21 cellular contexts compared by ENCODE assay signal in genomic region chr18:62618735-62619134, GRCh38.
DNase-seq lines count a peak whose midpoint lies in the region; ATAC-seq, FAIRE-seq and TF ChIP-seq lines count a peak whose summit lies in the region.
"Had no signal": no experiment of that assay in that cellular context is flagged by ENCODE, and none has a peak within 500 bp of the region (broad histone marks: within the 10 kb centered on the region; RNA-seq: fewer than 3 reads in every experiment).

No MANE protein-coding gene starts in this region.

- CTCF ChIA-PET in mammary epithelial cell (lab: Charles Lee; ENCODE audit: low non-redundant PET), result no interaction called here

- no peak overlapping the region for H2AFZ ChIP-seq in mammary epithelial cell (ENCODE audit: low read depth, low read length)

- H3K4me1 ChIP-seq in mammary epithelial cell (ENCODE audit: insufficient read depth, low read length) (no peaks in the 10 kb centered on the region), breast epithelium (no peaks in the 10 kb centered on the region)
- H3K4me1 ChIP-seq: A549, BE2C, BLaER1, Caco-2 had no signal

- intact Hi-C loops in mammary epithelial cell (cut with micrococcal nuclease) (no loop called here), breast epithelium (cut with DNase I; ENCODE audit: low total_unique reads) (no loop called here), posterior vena cava (cut with DNase I) (no loop called here)

- DNase-seq in mammary epithelial cell (peak; percentile 21), breast epithelium (ENCODE audit: low spot score in 2 of 2) (no peak), bronchial epithelial cell (ENCODE audit: low read depth) (peak; percentile 50), posterior vena cava (ENCODE audit: low spot score) (peak; percentile 1)
- DNase-seq in activated CD4-positive, alpha-beta T cell treated with anti-CD3 and anti-CD28 coated beads, Interleukin-2, amount 50 U/mL, for 1 hour, result no peak
- DNase-seq: BE2C; C1 segment of cervical spinal cord; Caco-2; Calu3; CD4-positive, alpha-beta memory T cell; CD4-positive, CD25-positive, alpha-beta regulatory T cell; CD8-positive, alpha-beta memory T cell; DMS79 treated with DMSO at 0.1 percent for 48 hours; GF-D8 had no signal

- no peaks in the 10 kb centered on the region for H3K9me3 ChIP-seq in mammary epithelial cell (replicated peaks; ENCODE audit: insufficient read depth, low read length)
- H3K9me3 ChIP-seq in breast epithelium, result no peaks in the 10 kb centered on the region
- H3K9me3 ChIP-seq: A549, BE2C, BLaER1, Caco-2 had no signal

- TF ChIP-seq CTCF in mammary epithelial cell (conservative IDR thresholded peaks at IDR 0.05 in 1 of 2, IDR thresholded peaks at IDR 0.05 in 1 of 2; ENCODE audit: extremely low read depth in 1 of 2, insufficient read depth in 1 of 2, low read depth in 1 of 2, low read length in 2 of 2) (no peak), breast epithelium (IDR thresholded peaks at IDR 0.05) (no peak), bronchial epithelial cell (IDR thresholded peaks at IDR 0.05; ENCODE audit: insufficient read depth, low read length, severe bottlenecking) (no peak)

- in situ Hi-C loops in mammary epithelial cell (cut with MboI; ENCODE audit: low sequenced_read_pairs in 2 of 2), result no loop called here

- no peak overlapping the region for H3K27ac ChIP-seq in mammary epithelial cell (ENCODE audit: insufficient read depth, low read depth, low read length)
- H3K27ac ChIP-seq in breast epithelium, result no peak overlapping the region
- H3K27ac ChIP-seq: 22Rv1, A549, BLaER1 had no signal

- H3K4me2 ChIP-seq in mammary epithelial cell (ENCODE audit: insufficient read depth, low read depth, low read length), result no peak overlapping the region
- H3K4me2 ChIP-seq: A549, BLaER1 had no signal

- dilution Hi-C loops in mammary epithelial cell (cut with HindIII; ENCODE audit: low sequenced_read_pairs), result no loop called here

- H3K79me2 ChIP-seq in mammary epithelial cell (ENCODE audit: insufficient read depth, low read length), result no peaks in the 10 kb centered on the region

- no peaks in the 10 kb centered on the region for H4K20me1 ChIP-seq in mammary epithelial cell (ENCODE audit: insufficient read depth, low read length)
- H4K20me1 ChIP-seq: BLaER1 had no signal

- H3K36me3 ChIP-seq in mammary epithelial cell (ENCODE audit: insufficient read depth, low read length) (no peaks in the 10 kb centered on the region), breast epithelium (no peaks in the 10 kb centered on the region), bronchial epithelial cell (ENCODE audit: control insufficient read depth, insufficient read depth, low read length) (no peaks in the 10 kb centered on the region)
- H3K36me3 ChIP-seq: BE2C, BLaER1 had no signal

- peak; percentile 28 for FAIRE-seq in bronchial epithelial cell (lab: Jason Lieb, UNC)
- FAIRE-seq: A549, G401.6, GM12891, GM19239 had no signal

- no peaks in the 10 kb centered on the region for H3K27me3 ChIP-seq in mammary epithelial cell (ENCODE audit: insufficient read depth, low read length)
- H3K27me3 ChIP-seq in breast epithelium, result no peaks in the 10 kb centered on the region
- no peaks in the 10 kb centered on the region for H3K27me3 ChIP-seq in bronchial epithelial cell (ENCODE audit: control insufficient read depth, insufficient read depth, low read length)
- H3K27me3 ChIP-seq: BE2C, BLaER1 had no signal

- H3K4me3 ChIP-seq in mammary epithelial cell (replicated peaks in 1 of 3; ENCODE audit: insufficient read depth in 1 of 3, low read depth in 2 of 3, low read length in 3 of 3) (no peak overlapping the region), breast epithelium (no peak overlapping the region), bronchial epithelial cell (ENCODE audit: low read depth, low read length) (no peak overlapping the region)
- H3K4me3 ChIP-seq: A549, BLaER1 had no signal

- BruUV-seq in mammary epithelial cell (replicated peaks; lab: Mats Ljungman, UMichigan), result no TSS peak

- ATAC-seq in GM21390 (IDR thresholded peaks at IDR 0.05; ENCODE audit: unreplicated experiment), result no peak
- ATAC-seq: A549 had no signal

- no peak for TF ChIP-seq POLR2A in breast epithelium (IDR thresholded peaks at IDR 0.05)

- H3K9ac ChIP-seq in mammary epithelial cell (ENCODE audit: insufficient read depth, low read length), result no peak overlapping the region
- H3K9ac ChIP-seq: BLaER1 had no signal

- 100% methylated on average over 1 of the region's 1 CpG for WGBS in mammary epithelial cell (ENCODE audit: low coverage, missing lambda C conversion rate)

Comparison
In these comparisons a context has a peak if more than half of its experiments do, and no peak if none do; other contexts are left out.
1. DNase-seq: peak in mammary epithelial cell (single experiment), bronchial epithelial cell (single experiment) and posterior vena cava (single experiment); none in breast epithelium (0 of 2) and activated CD4-positive, alpha-beta T cell treated with anti-CD3 and anti-CD28 coated beads, Interleukin-2, amount 50 U/mL, for 1 hour (single experiment).